In genomic region chr7:52260046-52260665, GRCh38 we compare ENCODE assay signal across 13 cellular contexts.
DNase-seq lines count a peak whose midpoint lies in the region; TF ChIP-seq lines count a peak whose summit lies in the region.
"Had no signal": no experiment of that assay in that cellular context is flagged by ENCODE, and none has a peak within 500 bp of the region (broad histone marks: within the 10 kb centered on the region; RNA-seq: fewer than 3 reads in every experiment).

No MANE protein-coding gene starts in this region.

- H3K9me3 ChIP-seq in esophagus muscularis mucosa (no peaks in the 10 kb centered on the region), esophagus squamous epithelium (peaks cover 0 to 9% (median 0%) of the 10 kb centered on the region in 3 donors)

- no peak for TF ChIP-seq EP300 in esophagus muscularis mucosa (IDR thresholded peaks at IDR 0.05)

- H3K79me1 ChIP-seq in mesendoderm (ENCODE audit: low read length) = no peaks in the 10 kb centered on the region

- no peak overlapping the region for H2BK5ac ChIP-seq in mesendoderm (ENCODE audit: low read length)

- no peak overlapping the region for H2BK15ac ChIP-seq in mesendoderm (replicated peaks; ENCODE audit: low read depth)

- no peak overlapping the region for H3K4ac ChIP-seq in mesendoderm (ENCODE audit: low read depth, low read length)

- no peak overlapping the region for H3K56ac ChIP-seq in mesendoderm (ENCODE audit: low read length)

- no peak overlapping the region for H3K9ac ChIP-seq in mesendoderm (ENCODE audit: low read length)

- H3K4me3 ChIP-seq in LNCaP clone FGC (ENCODE audit: low read depth, low read length) = no peak overlapping the region
- H3K4me3 ChIP-seq in mesendoderm (ENCODE audit: low read length) = no peak overlapping the region
- no peak overlapping the region for H3K4me3 ChIP-seq in esophagus muscularis mucosa
- no peak overlapping the region for H3K4me3 ChIP-seq in esophagus squamous epithelium

- DNase-seq in DMS53 (lab: John Stamatoyannopoulos, UW) (peak; percentile 79), LNCaP clone FGC (ENCODE audit: low read depth) (peak; percentile 59), mesendoderm (peak; percentile 80), esophagus muscularis mucosa (ENCODE audit: extremely low spot score) (no peak), esophagus squamous epithelium (lab: John Stamatoyannopoulos, UW) (no peak)
- DNase-seq in stimulated activated CD4-positive, alpha-beta T cell treated with anti-CD3 and anti-CD28 coated beads, Interleukin-2, amount 100 ng/mL, for 24 hours = no peak
- no peak for DNase-seq in stimulated activated CD4-positive, alpha-beta T cell treated with anti-CD3 and anti-CD28 coated beads, Interleukin-4, amount 100 ng/mL, for 4 hours
- DNase-seq: activated CD4-positive, alpha-beta memory T cell treated with anti-CD3 and anti-CD28 coated beads, Interleukin-2, amount 10 ng/mL, durations not matched to agents 7 days and 5 days; caudate nucleus; MV-4-11; T-cell had no signal

- H3K18ac ChIP-seq in mesendoderm (ENCODE audit: low read length) = no peak overlapping the region

- no peaks in the 10 kb centered on the region for H3K79me2 ChIP-seq in mesendoderm (ENCODE audit: control insufficient read depth, insufficient read depth, low read length)

- no peaks in the 10 kb centered on the region for H3K27me3 ChIP-seq in mesendoderm (ENCODE audit: insufficient read depth, low read length, poor library complexity)
- no peaks in the 10 kb centered on the region for H3K27me3 ChIP-seq in esophagus muscularis mucosa
- no peaks in the 10 kb centered on the region for H3K27me3 ChIP-seq in esophagus squamous epithelium

- WGBS in mesendoderm (ENCODE audit: extremely low coverage, insufficient coverage, low lambda C conversion rate) = no CpG with 5 or more reads among the region's 6 CpGs
- WGBS in esophagus muscularis mucosa = 84% methylated on average over 6 of the region's 6 CpGs
- 66 to 68% methylated on average over 6 of the region's 6 CpGs for WGBS in esophagus squamous epithelium, 2 donors

- no peaks in the 10 kb centered on the region for H3K36me3 ChIP-seq in mesendoderm (ENCODE audit: control insufficient read depth, insufficient read depth, low read length)
- H3K36me3 ChIP-seq in esophagus muscularis mucosa = no peaks in the 10 kb centered on the region
- H3K36me3 ChIP-seq in esophagus squamous epithelium = no peaks in the 10 kb centered on the region

- TF ChIP-seq POLR2A in esophagus muscularis mucosa (IDR thresholded peaks at IDR 0.05; ENCODE audit: low read depth) (no peak), esophagus squamous epithelium (IDR thresholded peaks at IDR 0.05) (no peak)

- no peak overlapping the region for H4K8ac ChIP-seq in mesendoderm (ENCODE audit: low read depth, low read length)

- TF ChIP-seq CTCF in LNCaP clone FGC (IDR thresholded peaks at IDR 0.05; ENCODE audit: control insufficient read depth, extremely low read depth, insufficient read depth) (peak; percentile 74), VCaP (conservative IDR thresholded peaks at IDR 0.05) (peak; percentile 87), esophagus muscularis mucosa (IDR thresholded peaks at IDR 0.05) (no peak), esophagus squamous epithelium (IDR thresholded peaks at IDR 0.05) (peak in 1 of 6 experiments; percentile 24)

- intact Hi-C loops in esophagus muscularis mucosa (cut with DNase I) = no loop called here
- intact Hi-C loops in esophagus squamous epithelium (cut with DNase I) = no loop called here

- H2BK120ac ChIP-seq in mesendoderm (ENCODE audit: low read depth, low read length) = no peak overlapping the region

- no peak overlapping the region for H4K5ac ChIP-seq in mesendoderm (ENCODE audit: low read length)

- no peak overlapping the region for H3K4me2 ChIP-seq in mesendoderm (ENCODE audit: low read length)

- H3K23ac ChIP-seq in mesendoderm (ENCODE audit: low read length) = no peak overlapping the region

- H3K4me1 ChIP-seq in mesendoderm (ENCODE audit: control insufficient read depth, low read depth, low read length) (no peaks in the 10 kb centered on the region), esophagus muscularis mucosa (no peaks in the 10 kb centered on the region), esophagus squamous epithelium (no peaks in the 10 kb centered on the region)

- H2AK5ac ChIP-seq in mesendoderm (ENCODE audit: low read length) = no peak overlapping the region

- H3K27ac ChIP-seq in VCaP = no peak overlapping the region
- no peak overlapping the region for H3K27ac ChIP-seq in mesendoderm (ENCODE audit: low read depth, low read length)
- H3K27ac ChIP-seq in esophagus muscularis mucosa (replicated peaks in 1 of 4) = no peak overlapping the region
- no peak overlapping the region for H3K27ac ChIP-seq in esophagus squamous epithelium
- H3K27ac ChIP-seq: HL-60 had no signal

Comparison
In these comparisons a context has a peak if more than half of its experiments do, and no peak if none do; other contexts are left out.
1. DNase-seq: peak in DMS53 (single experiment), LNCaP clone FGC (single experiment) and mesendoderm (single experiment); none in esophagus muscularis mucosa (single experiment), stimulated activated CD4-positive, alpha-beta T cell treated with anti-CD3 and anti-CD28 coated beads, Interleukin-2, amount 100 ng/mL, for 24 hours (0 of 2), stimulated activated CD4-positive, alpha-beta T cell treated with anti-CD3 and anti-CD28 coated beads, Interleukin-4, amount 100 ng/mL, for 4 hours (0 of 2) and esophagus squamous epithelium (single experiment).
2. CTCF ChIP-seq: peak in LNCaP clone FGC (single experiment) and VCaP (single experiment); none in esophagus muscularis mucosa (0 of 3).